ENCODE assay signal across 8 cellular contexts in the genomic region with DNA sequence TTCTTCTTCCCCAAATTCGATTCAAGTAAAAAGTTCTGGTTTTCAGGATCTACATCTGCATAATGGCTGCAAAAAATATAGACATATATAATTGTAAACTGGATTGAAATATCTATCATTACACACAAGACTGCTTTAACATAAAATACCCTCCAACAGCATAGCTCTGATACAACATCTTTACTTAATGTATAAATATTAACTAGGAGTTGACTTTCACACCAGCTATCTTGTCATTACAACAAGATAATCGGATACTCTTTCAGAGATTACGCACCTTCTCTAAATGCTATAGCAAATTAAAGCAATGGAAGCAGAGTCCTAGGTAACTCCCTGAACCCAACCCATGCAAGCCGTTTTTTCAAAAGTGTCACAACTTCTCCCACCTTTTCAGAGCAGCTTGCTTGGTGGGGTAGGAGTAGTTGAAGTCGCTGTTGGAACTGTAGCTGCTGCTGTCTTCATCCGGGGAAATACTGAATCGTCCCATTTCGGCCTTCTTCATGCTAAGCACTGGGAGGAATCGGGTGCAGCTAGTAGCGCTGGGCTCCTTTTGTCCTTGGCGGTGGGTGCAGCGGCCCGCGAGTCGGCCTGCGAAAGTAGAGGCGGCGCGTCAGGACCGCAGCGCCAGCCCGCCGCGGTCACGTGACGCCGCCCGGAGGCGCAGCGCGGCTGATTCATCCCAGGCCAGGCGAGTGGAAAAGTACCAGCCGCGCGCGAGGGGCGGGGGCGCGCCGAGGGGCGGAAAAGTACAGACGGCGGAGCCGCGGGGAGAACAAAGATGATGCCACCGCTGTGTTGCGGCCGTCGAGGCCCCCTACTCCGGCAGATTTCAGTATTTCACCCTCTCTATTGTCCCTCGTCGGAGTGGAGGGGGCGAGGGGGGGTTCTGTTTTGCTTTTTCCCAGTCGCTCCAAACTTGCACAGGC. TPM values are rescaled to one million over a fixed set of nuclear protein-coding genes. Genes with fewer than 3 reads are reported as not detected.
A peak's percentile ranks its signal among the peaks of the same experiment; 100 is the strongest.
DNase-seq lines count a peak whose midpoint lies in the region; ATAC-seq and TF ChIP-seq lines count a peak whose summit lies in the region.

No MANE protein-coding gene starts in this region.

- no peaks in the 10 kb centered on the region for H3K9me3 ChIP-seq in adrenal gland (replicated peaks in 1 of 3)
- no peaks in the 10 kb centered on the region for H3K9me3 ChIP-seq in left ventricle myocardium inferior (replicated peaks)
- no peaks in the 10 kb centered on the region for H3K9me3 ChIP-seq in prostate gland

- peaks cover 0 to 51% of the 10 kb centered on the region in 2 donors for H3K36me3 ChIP-seq in adrenal gland (replicated peaks in 1 of 2)
- peaks cover 51% of the 10 kb centered on the region for H3K36me3 ChIP-seq in left ventricle myocardium inferior
- peaks cover 0 to 12% of the 10 kb centered on the region in 2 donors for H3K36me3 ChIP-seq in prostate gland
- H3K36me3 ChIP-seq in urinary bladder (ENCODE audit: insufficient read depth) = peaks cover 2% of the 10 kb centered on the region

- ATAC-seq in HG02642 (IDR thresholded peaks at IDR 0.05; ENCODE audit: poor library complexity, unreplicated experiment) (peak; percentile 56), T-cell (replicated peaks in 1 of 4) (peak; percentile 49 to 53 (median 52))

- peak overlapping the region; percentile 98 to 99 (median 98) for H3K4me3 Mint-ChIP-seq in T-cell

- intact Hi-C loops in adrenal gland (cut with DNase I) (loop anchor here in 1 of 2 donors (5.0 to 10.0 kb wide), 3 partner anchors 114 to 291 kb away; no protein-coding TSS in a partner anchor), left ventricle myocardium inferior (cut with micrococcal nuclease) (no loop called here), prostate gland (cut with DNase I) (loop anchor here (1.0 to 5.0 kb wide), 5 partner anchors 12 to 644 kb away; a partner anchor contains a TSS)

- H3K4me1 Mint-ChIP-seq in T-cell = peaks cover 62 to 69% (median 66%) of the 10 kb centered on the region in 3 donors

- H3K36me3 Mint-ChIP-seq in T-cell = peaks cover 43% of the 10 kb centered on the region

- peak overlapping the region; percentile 86 to 99 (median 92) for H3K4me3 ChIP-seq in adrenal gland
- peak overlapping the region; percentile 94 for H3K4me3 ChIP-seq in left ventricle myocardium inferior
- H3K4me3 ChIP-seq in prostate gland = peak overlapping the region; percentile 97 to 98
- peak overlapping the region; percentile 99 for H3K4me3 ChIP-seq in urinary bladder (ENCODE audit: low read depth, low read length)

- no peaks in the 10 kb centered on the region for H3K27me3 Mint-ChIP-seq in T-cell

- peak overlapping the region; percentile 94 to 99 (median 98) for H3K27ac ChIP-seq in adrenal gland
- peak overlapping the region; percentile 98 for H3K27ac ChIP-seq in left ventricle myocardium inferior (replicated peaks)
- H3K27ac ChIP-seq in prostate gland = peak overlapping the region; percentile 98 to 99
- peak overlapping the region; percentile 99 for H3K27ac ChIP-seq in urinary bladder (ENCODE audit: low read depth)

- DNase-seq in GM13976 (ENCODE audit: low spot score) (peak; percentile 91), NCI-H1105 (lab: John Stamatoyannopoulos, UW) (peak; percentile 87), T-cell (peak; percentile 79 to 94 (median 87)), adrenal gland (peak; percentile 90 to 96 (median 93)), left ventricle myocardium inferior (peak; percentile 93), prostate gland (ENCODE audit: low spot score) (peak; percentile 88)

- H3K27me3 ChIP-seq in adrenal gland (no peaks in the 10 kb centered on the region), left ventricle myocardium inferior (ENCODE audit: low read depth) (no peaks in the 10 kb centered on the region), prostate gland (replicated peaks; ENCODE audit: insufficient read depth) (no peaks in the 10 kb centered on the region)

- POLR2A ChIA-PET in T-cell (lab: Charles Lee) = interaction anchor here in 1 of 2 donors (0.6 to 1.1 kb wide), 3 partner anchors 12 to 669 kb away, joined by 3 to 4 read pairs (median 3); no protein-coding TSS in a partner anchor

- in situ Hi-C loops in GM13976 (cut with MboI; ENCODE audit: low sequenced_read_pairs, unreplicated experiment) = loop anchor here (25.0 kb wide), 1 partner anchor 209 kb away; no protein-coding TSS in a partner anchor

- TF ChIP-seq POLR2A in adrenal gland (IDR thresholded peaks at IDR 0.05) = peak; percentile 48 to 83
- TF ChIP-seq POLR2A in prostate gland (IDR thresholded peaks at IDR 0.05) = peak; percentile 85

- H3K4me1 ChIP-seq in adrenal gland (replicated peaks in 1 of 2) (peaks cover 38 to 50% of the 10 kb centered on the region in 2 donors), left ventricle myocardium inferior (peaks cover 74% of the 10 kb centered on the region), prostate gland (replicated peaks) (peaks cover 15% of the 10 kb centered on the region), urinary bladder (ENCODE audit: insufficient read depth) (no peaks in the 10 kb centered on the region)

- H3K9me3 Mint-ChIP-seq in T-cell = no peaks in the 10 kb centered on the region

- WGBS in adrenal gland, 4 donors = 0 to 3% (median 1%) methylated on average over 14 to 54 of the region's 54 CpGs
- 2% methylated on average over 53 of the region's 54 CpGs for WGBS in prostate gland
- WGBS in urinary bladder = 1% methylated on average over 54 of the region's 54 CpGs

- no peak for TF ChIP-seq CTCF in GM13976 (IDR thresholded peaks at IDR 0.05; ENCODE audit: borderline replicate concordance, control extremely low read depth, extremely low read depth, insufficient read depth, missing control alignments)
- TF ChIP-seq CTCF in adrenal gland (IDR thresholded peaks at IDR 0.05) = peak in 1 of 6 experiments; percentile 39
- TF ChIP-seq CTCF in left ventricle myocardium inferior (IDR thresholded peaks at IDR 0.05; ENCODE audit: borderline replicate concordance) = peak; percentile 22
- TF ChIP-seq CTCF in prostate gland (IDR thresholded peaks at IDR 0.05) = peak in 3 of 4 experiments; percentile 28 to 48 (median 40)

- CTCF ChIA-PET in T-cell (lab: Charles Lee) = interaction anchor here in 1 of 2 donors (1.0 to 1.5 kb wide), 3 partner anchors 13 to 290 kb away, joined by 3 to 4 read pairs (median 3); no protein-coding TSS in a partner anchor

- H3K27ac Mint-ChIP-seq in T-cell = peak overlapping the region; percentile 94 to 99

RNA-seq across cellular contexts. Expression of a gene that starts 1.5 kb away (rescaled TPM):
- 100 to 1,000 TPM; 165 to 265 (median 217) TPM for total RNA-seq in T-cell
- 100 to 1,000 TPM; 128 to 948 (median 375) TPM for total RNA-seq in adrenal gland
- polyA plus RNA-seq in adrenal gland = 100 to 1,000 TPM in 2 of 3 donors, 10 to 100 TPM in 1; 94.6 to 119 (median 108) TPM
- total RNA-seq in left ventricle myocardium inferior = 129 TPM
- 100 to 1,000 TPM; 116 to 264 TPM for total RNA-seq in prostate gland
- 471 TPM for total RNA-seq in urinary bladder
- 128 TPM for polyA plus RNA-seq in urinary bladder

Comparison
In these comparisons a context has a peak if more than half of its experiments do, and no peak if none do; other contexts are left out.
1. Peak in every context shown above with its lines: DNase-seq, ATAC-seq, H3K4me3 ChIP-seq and H3K27ac ChIP-seq.